19 cellular contexts compared by ENCODE assay signal in the genomic region with DNA sequence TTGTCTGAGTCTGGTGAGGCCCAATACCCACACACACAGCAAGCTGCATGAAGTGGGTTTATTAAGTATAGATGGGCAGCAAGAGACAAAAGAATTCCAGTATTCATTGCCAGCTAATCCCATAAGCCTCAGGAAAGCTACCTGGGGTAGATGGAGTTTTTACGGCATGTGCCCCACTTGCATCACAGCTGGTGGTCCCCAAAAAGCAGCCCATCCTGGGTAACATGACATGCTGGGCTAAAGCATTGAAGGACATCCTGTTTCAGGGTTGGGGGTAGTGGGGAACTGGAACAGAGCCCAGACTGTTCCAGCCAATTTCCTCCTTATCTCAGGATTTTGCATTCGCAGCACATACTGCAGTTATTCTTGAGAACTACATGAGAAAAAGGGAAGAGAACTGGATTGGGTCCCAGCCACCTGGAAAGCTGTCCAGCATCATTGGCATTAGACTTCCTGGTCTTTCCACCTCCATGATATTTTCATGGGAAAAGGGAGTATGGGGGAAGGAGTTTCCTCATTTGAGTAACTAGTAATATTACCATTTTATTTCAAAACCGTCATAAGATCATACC.
DNase-seq lines count a peak whose midpoint lies in the region; ATAC-seq and TF ChIP-seq lines count a peak whose summit lies in the region.
"Had no signal": no experiment of that assay in that cellular context is flagged by ENCODE, and none has a peak within 500 bp of the region (broad histone marks: within the 10 kb centered on the region; RNA-seq: fewer than 3 reads in every experiment).

No MANE protein-coding gene starts in this region.

- no peak overlapping the region for H2AFZ ChIP-seq in IMR-90 (replicated peaks; ENCODE audit: low read length, poor library complexity)

- peaks cover 2% of the 10 kb centered on the region for H3K9me3 Mint-ChIP-seq in neural crest cell
- H3K9me3 Mint-ChIP-seq: H9 had no signal

- no peak overlapping the region for H3K4ac ChIP-seq in IMR-90 (ENCODE audit: low read depth, low read length)

- WGBS in IMR-90 (ENCODE audit: extremely low coverage in 2 of 2, insufficient read length in 1 of 2), 2 experiments, result no CpG with 5 or more reads among the region's 3 CpGs

- no peaks in the 10 kb centered on the region for H3K36me3 Mint-ChIP-seq in neural crest cell (ENCODE audit: low read depth)
- H3K36me3 Mint-ChIP-seq: T-cell had no signal

- H3K18ac ChIP-seq in IMR-90 (ENCODE audit: low read depth, low read length), result no peak overlapping the region; the same call in 1 of the 2 replicates

- no peak overlapping the region for H4K91ac ChIP-seq in IMR-90 (ENCODE audit: insufficient read depth, low read depth, low read length)

- BruUV-seq in IMR-90 (replicated peaks; lab: Mats Ljungman, UMichigan), result no TSS peak

- no peak overlapping the region for H3K4me3 Mint-ChIP-seq in neural crest cell
- H3K4me3 Mint-ChIP-seq: H9, T-cell had no signal

- DNase-seq in Daoy (ENCODE audit: low read depth), result peak; percentile 29
- DNase-seq in IMR-90, result no peak
- DNase-seq in astrocyte of the hippocampus (ENCODE audit: low read depth, low spot score), result peak; percentile 45
- DNase-seq in neural crest cell (ENCODE audit: low read depth, low spot score), result no peak
- no peak for DNase-seq in T-helper 1 cell
- no peak for DNase-seq in KG1 (lab: John Stamatoyannopoulos, UW)
- DNase-seq: AML-193, DMS79 treated with DMSO at 0.1 percent for 48 hours, GDM1, H9, NCI-H1105, NCI-H1694 treated with DMSO at 0.1 percent for 48 hours, NCI-H2171, NCI-H748 treated with DMSO at 0.1 percent for 48 hours, SHP77 treated with DMSO at 0.1 percent for 48 hours, T-cell had no signal

- no peak overlapping the region for H2BK20ac ChIP-seq in IMR-90 (ENCODE audit: low read depth, low read length)

- no peak overlapping the region for H2BK15ac ChIP-seq in IMR-90 (ENCODE audit: low read depth, low read length)

- TF ChIP-seq POLR2A in IMR-90 (IDR thresholded peaks at IDR 0.05; ENCODE audit: low read depth, low read length), result no peak

- H2AK5ac ChIP-seq in IMR-90 (ENCODE audit: low read depth, low read length), result 0 out of 2 replicates have a peak overlapping the region, but pooled peaks have one; percentile 7

- H3K56ac ChIP-seq in IMR-90 (ENCODE audit: extremely low read depth, insufficient read depth, low read length), result no peak overlapping the region

- H4K8ac ChIP-seq in IMR-90 (ENCODE audit: low read depth in 2 of 2, low read length in 2 of 2), result no peak overlapping the region

- H3K27ac ChIP-seq in IMR-90 (ENCODE audit: insufficient read depth, low read length), result no peak overlapping the region

- H3K36me3 ChIP-seq in IMR-90 (ENCODE audit: control insufficient read depth, insufficient read depth, low read length), result no peaks in the 10 kb centered on the region

- in situ Hi-C loops in IMR-90 (cut with MboI; ENCODE audit: low sequenced_read_pairs), result no loop called here

- H3K4me1 Mint-ChIP-seq in neural crest cell, result peaks cover 6% of the 10 kb centered on the region
- H3K4me1 Mint-ChIP-seq: T-cell had no signal

- no peaks in the 10 kb centered on the region for H3K79me1 ChIP-seq in IMR-90 (ENCODE audit: low read depth in 1 of 2, low read length in 2 of 2)

- intact Hi-C loops in IMR-90 (cut with micrococcal nuclease), result no loop called here

- peak overlapping the region; percentile 53 for H3K27ac Mint-ChIP-seq in neural crest cell (ENCODE audit: unreplicated experiment)
- H3K27ac Mint-ChIP-seq: H9, T-cell had no signal

- H3K9ac ChIP-seq in IMR-90 (ENCODE audit: low read depth, low read length), result no peak overlapping the region

- no peak for TF ChIP-seq RAD21 in IMR-90 (IDR thresholded peaks at IDR 0.05; ENCODE audit: low read length)

- H3K14ac ChIP-seq in IMR-90 (replicated peaks; ENCODE audit: low read depth, low read length), result no peak overlapping the region

- no peaks in the 10 kb centered on the region for H3K9me3 ChIP-seq in IMR-90 (ENCODE audit: control insufficient read depth, insufficient read depth, low read length)

- H3K4me1 ChIP-seq in IMR-90 (ENCODE audit: control insufficient read depth, insufficient read depth, low read length), result peaks cover 5% of the 10 kb centered on the region; the same call in 1 of the 2 replicates

- H3K4me3 ChIP-seq in IMR-90 (ENCODE audit: insufficient read depth, low read depth, low read length), result no peak overlapping the region
- H3K4me3 ChIP-seq: K562 had no signal

- no peaks in the 10 kb centered on the region for H3K27me3 ChIP-seq in IMR-90 (ENCODE audit: control insufficient read depth, insufficient read depth, low read length)

- TF ChIP-seq CTCF in IMR-90 (conservative IDR thresholded peaks at IDR 0.05; ENCODE audit: low read depth, low read length) (no peak), neural crest cell (conservative IDR thresholded peaks at IDR 0.05) (no peak)

- H3K4me2 ChIP-seq in IMR-90 (ENCODE audit: low read depth, low read length), result no peak overlapping the region

- ATAC-seq in IMR-90 (ENCODE audit: low read depth), result no peak
- no peak for ATAC-seq in GM21576 (IDR thresholded peaks at IDR 0.05; ENCODE audit: unreplicated experiment)
- ATAC-seq: K562, SK-N-SH treated with all-trans-retinoic acid at 6 μM for 48 hours, T-cell had no signal

- H2AK9ac ChIP-seq in IMR-90 (replicated peaks; ENCODE audit: low read depth, low read length, poor library complexity), result no peak overlapping the region

- no peak overlapping the region for H3K23ac ChIP-seq in IMR-90 (ENCODE audit: low read depth, low read length)

- dilution Hi-C loops in IMR-90 (cut with HindIII; ENCODE audit: low sequenced_read_pairs, unreplicated experiment), result no loop called here

- no peaks in the 10 kb centered on the region for H3K27me3 Mint-ChIP-seq in neural crest cell (ENCODE audit: low read depth)
- H3K27me3 Mint-ChIP-seq: T-cell had no signal

- CTCF ChIA-PET in IMR-90 (lab: Yijun Ruan, JAX), result no interaction called here

- POLR2A ChIA-PET in IMR-90 (lab: Charles Lee; ENCODE audit: unreplicated experiment), result no interaction called here

- no peaks in the 10 kb centered on the region for H4K20me1 ChIP-seq in IMR-90 (ENCODE audit: insufficient read depth, low read length)

- no peak overlapping the region for H4K5ac ChIP-seq in IMR-90 (ENCODE audit: low read depth, low read length)

- H2BK5ac ChIP-seq in IMR-90 (ENCODE audit: low read depth, low read length, poor library complexity, severe bottlenecking), result no peak overlapping the region

- H2BK120ac ChIP-seq in IMR-90 (ENCODE audit: low read depth, low read length), result no peak overlapping the region

- H3K9me1 ChIP-seq in IMR-90 (ENCODE audit: insufficient read depth, low read length), result 0 out of 2 replicates have a peak, but pooled peaks cover 2% of the 10 kb centered on the region

TF ChIP-seq in IMR-90, 13 proteins besides CTCF, POLR2A, EP300 and RAD21:
- no peak for TF ChIP-seq RFX5 (IDR thresholded peaks at IDR 0.05; ENCODE audit: low read depth, low read length)
- no peak for TF ChIP-seq MAFK (IDR thresholded peaks at IDR 0.05; ENCODE audit: low read depth, low read length)
- TF ChIP-seq SMC3 (IDR thresholded peaks at IDR 0.05; ENCODE audit: low read depth, low read length), result no peak
- no peak for TF ChIP-seq RCOR1 (IDR thresholded peaks at IDR 0.05; ENCODE audit: insufficient replicate concordance, low read length)
- TF ChIP-seq, protein P1, sequence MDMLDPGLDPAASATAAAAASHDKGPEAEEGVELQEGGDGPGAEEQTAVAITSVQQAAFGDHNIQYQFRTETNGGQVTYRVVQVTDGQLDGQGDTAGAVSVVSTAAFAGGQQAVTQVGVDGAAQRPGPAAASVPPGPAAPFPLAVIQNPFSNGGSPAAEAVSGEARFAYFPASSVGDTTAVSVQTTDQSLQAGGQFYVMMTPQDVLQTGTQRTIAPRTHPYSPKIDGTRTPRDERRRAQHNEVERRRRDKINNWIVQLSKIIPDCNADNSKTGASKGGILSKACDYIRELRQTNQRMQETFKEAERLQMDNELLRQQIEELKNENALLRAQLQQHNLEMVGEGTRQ (IDR thresholded peaks at IDR 0.05; ENCODE audit: low read depth, low read length), result no peak
- no peak for TF ChIP-seq NFE2L2 (IDR thresholded peaks at IDR 0.05; ENCODE audit: low read depth, low read length)
TF ChIP-seq in IMR-90: peak in this region for 0.

Comparison
In these comparisons a context has a peak if more than half of its experiments do, and no peak if none do; other contexts are left out.
1. DNase-seq: peak in Daoy (single experiment) and astrocyte of the hippocampus (single experiment); none in IMR-90 (single experiment), neural crest cell (single experiment), T-helper 1 cell (0 of 5) and KG1 (single experiment).